ENCODE assay signal across 8 cellular contexts in the genomic region with DNA sequence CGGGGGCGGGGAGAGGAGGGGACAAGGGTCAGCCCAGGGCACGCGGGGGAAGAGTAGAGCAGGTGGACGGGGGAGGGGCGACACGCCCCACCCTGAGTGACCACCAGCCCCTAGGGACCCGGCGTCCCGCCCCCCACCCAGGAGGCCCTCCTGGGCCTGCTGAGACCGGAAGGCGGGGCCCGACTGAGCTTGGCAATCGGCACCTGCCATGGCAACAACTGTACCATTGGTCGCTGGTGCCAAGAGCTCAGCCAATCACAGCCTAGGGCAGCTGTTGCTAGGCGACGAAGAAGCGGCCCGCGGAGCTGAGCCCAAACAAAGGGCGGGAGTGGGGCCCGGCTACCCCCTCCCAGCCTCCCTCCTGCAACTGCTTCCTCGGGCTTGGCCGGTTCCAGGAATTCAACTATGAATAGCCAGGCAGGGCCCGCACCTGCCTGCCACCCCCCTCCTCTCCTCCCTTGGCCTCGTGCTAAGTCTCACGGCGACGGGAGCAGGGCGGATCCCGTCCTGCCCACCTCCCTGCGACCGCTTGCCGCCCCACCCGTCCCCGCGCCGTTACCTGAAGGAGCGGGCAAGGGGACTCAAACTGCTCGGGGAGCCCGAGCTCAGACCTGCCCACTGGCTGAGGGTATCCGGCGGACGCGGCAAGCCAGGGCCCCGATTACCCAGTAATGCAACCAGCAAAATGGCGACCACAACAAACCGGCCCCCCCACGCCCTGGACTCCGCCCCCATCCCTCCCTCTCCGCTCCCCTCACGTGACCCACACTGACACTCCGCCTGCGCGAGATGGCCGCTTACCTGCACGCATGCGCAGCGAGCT. TPM values are rescaled to one million over a fixed set of nuclear protein-coding genes. Genes with fewer than 3 reads are reported as not detected.
DNase-seq lines count a peak whose midpoint lies in the region; ATAC-seq and TF ChIP-seq lines count a peak whose summit lies in the region.

A gene (minus strand): TSS at position 699 of the 823 bp plus-strand sequence. CDS start 2,295 bp downstream, outside the sequence.

- TF ChIP-seq POLR2A in prostate gland (IDR thresholded peaks at IDR 0.05) = no peak

- POLR2A ChIA-PET in HEK293 (lab: Yijun Ruan, JAX) = interaction anchor here (0.5 to 2.2 kb wide), 35 partner anchors 9 to 770 kb away, joined by 3 to 124 read pairs (median 5); a partner anchor contains a TSS

- under 1% methylated on average over 58 of the region's 59 CpGs for WGBS in right cardiac atrium
- WGBS in prostate gland = 0% methylated on average over 43 of the region's 59 CpGs

- no peaks in the 10 kb centered on the region for H3K9me3 ChIP-seq in HEK293 (ENCODE audit: control insufficient read depth, insufficient read depth, low read depth, low read length)
- H3K9me3 ChIP-seq in right cardiac atrium (ENCODE audit: control insufficient read depth, low read length) = no peaks in the 10 kb centered on the region
- no peaks in the 10 kb centered on the region for H3K9me3 ChIP-seq in prostate gland

- peak within 1 kb of the TSS; percentile 95 for H3K27ac ChIP-seq in HEK293 (ENCODE audit: extremely low read depth, low read depth, low read length)
- peak within 1 kb of the TSS; percentile 54 for H3K27ac ChIP-seq in right cardiac atrium (ENCODE audit: low read length)
- H3K27ac ChIP-seq in prostate gland = peak within 1 kb of the TSS; percentile 92 to 96

- DNase-seq in GM04503 (ENCODE audit: low read depth) (peak; percentile 76), NCI-H1105 (lab: John Stamatoyannopoulos, UW) (peak; percentile 99), T-helper 22 cell (ENCODE audit: low read depth) (peak; percentile 98), astrocyte of the cerebellum (ENCODE audit: low read depth) (peak; percentile 96), right cardiac atrium (peak; percentile 98 to 99 (median 99)), prostate gland (ENCODE audit: low spot score) (peak; percentile 98), ureter (ENCODE audit: low spot score) (peak; percentile 99)

- intact Hi-C loops in right cardiac atrium (cut with DNase I) (no loop called here), prostate gland (cut with DNase I) (no loop called here)

- CTCF ChIA-PET in HEK293 (lab: Yijun Ruan, JAX) = interaction anchor here (0.6 to 2.2 kb wide), 10 partner anchors 11 to 418 kb away, joined by 3 to 63 read pairs (median 4); a partner anchor contains a TSS

- peaks cover 18% of the 10 kb centered on the region for H3K4me1 ChIP-seq in HEK293 (ENCODE audit: control insufficient read depth, insufficient read depth, low read length)
- H3K4me1 ChIP-seq in right cardiac atrium (ENCODE audit: control insufficient read depth, insufficient read depth, low read length) = peaks cover 3% of the 10 kb centered on the region
- H3K4me1 ChIP-seq in prostate gland (replicated peaks) = peaks cover 8% of the 10 kb centered on the region

- in situ Hi-C loops in astrocyte of the cerebellum (cut with HindIII; ENCODE audit: low sequenced_read_pairs) = no loop called here

- peak; percentile 5; the same call in 1 of the 2 replicates for TF ChIP-seq CTCF in HEK293 (tag by site-specific recombination; IDR thresholded peaks at IDR 0.05)
- no peak for TF ChIP-seq CTCF in astrocyte of the cerebellum (IDR thresholded peaks at IDR 0.05; ENCODE audit: low read depth, low read length, missing control alignments)
- TF ChIP-seq CTCF in prostate gland (IDR thresholded peaks at IDR 0.05) = peak in 1 of 4 experiments; percentile 5

- peak; percentile 96 to 97 for ATAC-seq in right cardiac atrium

- peak within 1 kb of the TSS; percentile 64 for H3K4me3 ChIP-seq in HEK293 (ENCODE audit: low read depth, low read length)
- peak within 1 kb of the TSS; percentile 87 for H3K4me3 ChIP-seq in astrocyte of the cerebellum (ENCODE audit: low read depth, low read length)
- H3K4me3 ChIP-seq in right cardiac atrium (ENCODE audit: low read length) = peak within 1 kb of the TSS; percentile 63
- H3K4me3 ChIP-seq in prostate gland = peak within 1 kb of the TSS; percentile 80 to 84

- H3K36me3 ChIP-seq in HEK293 (ENCODE audit: control insufficient read depth in 2 of 2, insufficient read depth in 1 of 2, low read length in 2 of 2) = peaks cover 79 to 80% of the 10 kb centered on the region in 2 experiments
- H3K36me3 ChIP-seq in prostate gland = peaks cover 5 to 19% of the 10 kb centered on the region in 2 donors

- H3K27me3 ChIP-seq in right cardiac atrium (ENCODE audit: control insufficient read depth, insufficient read depth) = no peaks in the 10 kb centered on the region
- H3K27me3 ChIP-seq in prostate gland (replicated peaks; ENCODE audit: insufficient read depth) = no peaks in the 10 kb centered on the region

TF ChIP-seq in HEK293, 187 proteins besides CTCF, POLR2A, EP300 and RAD21 (continues in another document):
- TF ChIP-seq OVOL3 (tag by site-specific recombination; IDR thresholded peaks at IDR 0.05) = peak; percentile 82; the same call in 1 of the 2 replicates
- peak; percentile 97 for TF ChIP-seq EGR2 (tag by site-specific recombination; IDR thresholded peaks at IDR 0.05; ENCODE audit: low read depth)
- peak; percentile 99 for TF ChIP-seq ZIC2 (tag by site-specific recombination; IDR thresholded peaks at IDR 0.05)
- TF ChIP-seq ZNF16 (tag by site-specific recombination; IDR thresholded peaks at IDR 0.05; ENCODE audit: low read depth) = no peak; the same call in 1 of the 2 replicates
- TF ChIP-seq, protein P1, sequence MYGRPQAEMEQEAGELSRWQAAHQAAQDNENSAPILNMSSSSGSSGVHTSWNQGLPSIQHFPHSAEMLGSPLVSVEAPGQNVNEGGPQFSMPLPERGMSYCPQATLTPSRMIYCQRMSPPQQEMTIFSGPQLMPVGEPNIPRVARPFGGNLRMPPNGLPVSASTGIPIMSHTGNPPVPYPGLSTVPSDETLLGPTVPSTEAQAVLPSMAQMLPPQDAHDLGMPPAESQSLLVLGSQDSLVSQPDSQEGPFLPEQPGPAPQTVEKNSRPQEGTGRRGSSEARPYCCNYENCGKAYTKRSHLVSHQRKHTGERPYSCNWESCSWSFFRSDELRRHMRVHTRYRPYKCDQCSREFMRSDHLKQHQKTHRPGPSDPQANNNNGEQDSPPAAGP (tag by site-specific recombination; IDR thresholded peaks at IDR 0.05) = peak; percentile 98
- TF ChIP-seq ZNF394 (tag by site-specific recombination; IDR thresholded peaks at IDR 0.05; ENCODE audit: borderline replicate concordance) = peak; percentile 82
- no peak for TF ChIP-seq ZNF791 (tag by site-specific recombination; IDR thresholded peaks at IDR 0.05)
- TF ChIP-seq ZNF629 (tag by site-specific recombination; IDR thresholded peaks at IDR 0.05) = peak; percentile 75
- TF ChIP-seq PRDM1 (tag by site-specific recombination; IDR thresholded peaks at IDR 0.05) = no peak
- no peak; the same call in 1 of the 2 replicates for TF ChIP-seq ZNF558 (tag by site-specific recombination; IDR thresholded peaks at IDR 0.05)
- peak; percentile 100 for TF ChIP-seq ZNF501 (tag by site-specific recombination; IDR thresholded peaks at IDR 0.05)
- peak; percentile 85; the same call in 1 of the 2 replicates for TF ChIP-seq ZSCAN16 (tag by site-specific recombination; IDR thresholded peaks at IDR 0.05)
- TF ChIP-seq ZNF335 (tag by site-specific recombination; conservative IDR thresholded peaks at IDR 0.05) = peak; percentile 98
- TF ChIP-seq, protein P2, sequence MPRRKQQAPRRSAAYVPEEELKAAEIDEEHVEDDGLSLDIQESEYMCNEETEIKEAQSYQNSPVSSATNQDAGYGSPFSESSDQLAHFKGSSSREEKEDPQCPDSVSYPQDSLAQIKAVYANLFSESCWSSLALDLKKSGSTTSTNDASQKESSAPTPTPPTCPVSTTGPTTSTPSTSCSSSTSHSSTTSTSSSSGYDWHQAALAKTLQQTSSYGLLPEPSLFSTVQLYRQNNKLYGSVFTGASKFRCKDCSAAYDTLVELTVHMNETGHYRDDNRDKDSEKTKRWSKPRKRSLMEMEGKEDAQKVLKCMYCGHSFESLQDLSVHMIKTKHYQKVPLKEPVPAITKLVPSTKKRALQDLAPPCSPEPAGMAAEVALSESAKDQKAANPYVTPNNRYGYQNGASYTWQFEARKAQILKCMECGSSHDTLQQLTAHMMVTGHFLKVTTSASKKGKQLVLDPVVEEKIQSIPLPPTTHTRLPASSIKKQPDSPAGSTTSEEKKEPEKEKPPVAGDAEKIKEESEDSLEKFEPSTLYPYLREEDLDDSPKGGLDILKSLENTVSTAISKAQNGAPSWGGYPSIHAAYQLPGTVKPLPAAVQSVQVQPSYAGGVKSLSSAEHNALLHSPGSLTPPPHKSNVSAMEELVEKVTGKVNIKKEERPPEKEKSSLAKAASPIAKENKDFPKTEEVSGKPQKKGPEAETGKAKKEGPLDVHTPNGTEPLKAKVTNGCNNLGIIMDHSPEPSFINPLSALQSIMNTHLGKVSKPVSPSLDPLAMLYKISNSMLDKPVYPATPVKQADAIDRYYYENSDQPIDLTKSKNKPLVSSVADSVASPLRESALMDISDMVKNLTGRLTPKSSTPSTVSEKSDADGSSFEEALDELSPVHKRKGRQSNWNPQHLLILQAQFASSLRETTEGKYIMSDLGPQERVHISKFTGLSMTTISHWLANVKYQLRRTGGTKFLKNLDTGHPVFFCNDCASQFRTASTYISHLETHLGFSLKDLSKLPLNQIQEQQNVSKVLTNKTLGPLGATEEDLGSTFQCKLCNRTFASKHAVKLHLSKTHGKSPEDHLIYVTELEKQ (tag by site-specific recombination; IDR thresholded peaks at IDR 0.05; ENCODE audit: borderline replicate concordance) = no peak; the same call in 1 of the 2 replicates
- peak; percentile 49; the same call in 1 of the 2 replicates for TF ChIP-seq ZNF146 (tag by site-specific recombination; IDR thresholded peaks at IDR 0.05)
- TF ChIP-seq, protein P3, sequence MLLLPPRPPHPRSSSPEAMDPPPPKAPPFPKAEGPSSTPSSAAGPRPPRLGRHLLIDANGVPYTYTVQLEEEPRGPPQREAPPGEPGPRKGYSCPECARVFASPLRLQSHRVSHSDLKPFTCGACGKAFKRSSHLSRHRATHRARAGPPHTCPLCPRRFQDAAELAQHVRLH (tag by site-specific recombination; IDR thresholded peaks at IDR 0.05) = peak; percentile 88
- no peak for TF ChIP-seq HOXC10 (CRISPR knock-in tag; IDR thresholded peaks at IDR 0.05)
- no peak for TF ChIP-seq ZNF174 (tag by site-specific recombination; IDR thresholded peaks at IDR 0.05)
- peak; percentile 83 for TF ChIP-seq ZBTB8A (tag by site-specific recombination; IDR thresholded peaks at IDR 0.05)

RNA-seq across cellular contexts. Expression of the gene that starts here (rescaled TPM):
- 10 to 100 TPM in 3 of 4 donors, 1 to 10 TPM in 1; 7.7 to 17.6 (median 14.8) TPM for total RNA-seq in right cardiac atrium
- 14.7 TPM for polyA plus RNA-seq in right cardiac atrium
- total RNA-seq in prostate gland = 10 to 100 TPM; 18.2 to 48.7 TPM
- 19.7 TPM for total RNA-seq in ureter

Comparison
In these comparisons a context has a peak if more than half of its experiments do, and no peak if none do; other contexts are left out.
1. Peak in every context shown above with its lines: DNase-seq, ATAC-seq, H3K4me3 ChIP-seq and H3K27ac ChIP-seq.